Comparison of ENCODE assay signal across 11 cellular contexts in genomic region chr6:170555305-170555704, GRCh38. TPM values are rescaled to one million over a fixed set of nuclear protein-coding genes. Genes with fewer than 3 reads are reported as not detected.
DNase-seq lines count a peak whose midpoint lies in the region; TF ChIP-seq lines count a peak whose summit lies in the region.
"Had no signal": no experiment of that assay in that cellular context is flagged by ENCODE, and none has a peak within 500 bp of the region (broad histone marks: within the 10 kb centered on the region; RNA-seq: fewer than 3 reads in every experiment).

No MANE protein-coding gene starts in this region.

- H3K4me3 ChIP-seq in GM12875 (ENCODE audit: low read depth, low read length): peak overlapping the region; percentile 74
- peak overlapping the region; percentile 92 for H3K4me3 ChIP-seq in SJCRH30
- peak overlapping the region; percentile 48 for H3K4me3 ChIP-seq in hepatocyte
- H3K4me3 ChIP-seq in skin epidermis: peak overlapping the region in 6 of 7 experiments; percentile 71 to 100 (median 95)

- H3K9me2 ChIP-seq in hepatocyte (replicated peaks; ENCODE audit: insufficient read depth): no peaks in the 10 kb centered on the region

- H3K27ac ChIP-seq in SJCRH30 (no peak overlapping the region), hepatocyte (no peak overlapping the region), skin epidermis (peak overlapping the region in 3 of 21 experiments; percentile 83 to 93 (median 88))

- peaks cover 24% of the 10 kb centered on the region for H4K20me1 ChIP-seq in hepatocyte (ENCODE audit: insufficient read depth, poor library complexity, severe bottlenecking)

- peaks cover 72% of the 10 kb centered on the region for H3K79me2 ChIP-seq in hepatocyte

- no peaks in the 10 kb centered on the region for H3K4me1 ChIP-seq in SJCRH30
- H3K4me1 ChIP-seq in hepatocyte (ENCODE audit: insufficient read depth): peaks cover 22% of the 10 kb centered on the region

- H3K4me2 ChIP-seq in hepatocyte: peak overlapping the region; percentile 90

- WGBS in hepatocyte (ENCODE audit: low lambda C conversion rate, missing lambda C conversion rate): 75% methylated on average over 3 of the region's 3 CpGs

- H2AFZ ChIP-seq in hepatocyte: no peak overlapping the region

- H3K27me3 ChIP-seq in SJCRH30: no peaks in the 10 kb centered on the region
- no peaks in the 10 kb centered on the region for H3K27me3 ChIP-seq in hepatocyte

- TF ChIP-seq CTCF in GM12875 (IDR thresholded peaks at IDR 0.05; ENCODE audit: borderline replicate concordance, insufficient read depth, low read depth, low read length) (no peak), hepatocyte (IDR thresholded peaks at IDR 0.05; ENCODE audit: poor library complexity) (no peak)

- DNase-seq in SJCRH30 (no peak), hepatocyte (ENCODE audit: low spot score) (no peak), GM19238 (ENCODE audit: insufficient read length, low spot score) (no peak), pons (ENCODE audit: low spot score) (no peak), medulla oblongata (ENCODE audit: extremely low spot score) (no peak), NCI-H2081 (lab: John Stamatoyannopoulos, UW) (no peak)
- DNase-seq: activated CD4-positive, alpha-beta T cell treated with anti-CD3 and anti-CD28 coated beads for 36 hours; immature natural killer cell; stimulated activated CD4-positive, alpha-beta T cell treated with anti-CD3 and anti-CD28 coated beads, Interleukin-4, amount 100 ng/mL, for 24 hours had no signal

- no peaks in the 10 kb centered on the region for H3K9me3 ChIP-seq in SJCRH30 (replicated peaks)
- H3K9me3 ChIP-seq in hepatocyte (ENCODE audit: low read depth): no peaks in the 10 kb centered on the region

- H3K36me3 ChIP-seq in SJCRH30 (peaks cover 24% of the 10 kb centered on the region), hepatocyte (replicated peaks; ENCODE audit: insufficient read depth, low read depth) (no peaks in the 10 kb centered on the region)

RNA-seq across cellular contexts. Expression of gene TBP, which starts 1.1 kb away (rescaled TPM):
- total RNA-seq in SJCRH30 (2014; rRNA removed; shearing (Covaris generic)): 33.5 and 37.1 TPM in 2 replicates
- 15.5 and 22.8 TPM in 2 replicates for total RNA-seq in hepatocyte
- polyA plus RNA-seq in hepatocyte: 19.7 and 20.2 TPM in 2 replicates

RNA-seq across cellular contexts. Expression of gene PSMB1, which starts 2.2 kb away (rescaled TPM):
- total RNA-seq in SJCRH30 (2014; rRNA removed; shearing (Covaris generic)): 410 and 446 TPM in 2 replicates
- total RNA-seq in hepatocyte: 252 and 261 TPM in 2 replicates
- 398 and 399 TPM in 2 replicates for polyA plus RNA-seq in hepatocyte

RNA-seq across cellular contexts. Expression of gene PDCD2, which starts 29.1 kb away (rescaled TPM):
- 84.7 and 93.1 TPM in 2 replicates for total RNA-seq in SJCRH30 (2014; rRNA removed; shearing (Covaris generic))
- total RNA-seq in hepatocyte: 75.0 and 77.8 TPM in 2 replicates
- polyA plus RNA-seq in hepatocyte: 64.0 and 65.2 TPM in 2 replicates
